6 cellular contexts compared by ENCODE assay signal in genomic region chr9:80059191-80059590, GRCh38.
"Had no signal": no experiment of that assay in that cellular context is flagged by ENCODE, and none has a peak within 500 bp of the region (broad histone marks: within the 10 kb centered on the region; RNA-seq: fewer than 3 reads in every experiment).

No MANE protein-coding gene starts in this region.

- DNase-seq: GM23248, GOT3, H9, HCEC 1CT, KG1 had no signal

- H3K27me3 Mint-ChIP-seq: IgD-negative memory B cell had no signal

- H3K27ac Mint-ChIP-seq: H9 had no signal

- H2AFZ ChIP-seq: GM23248 had no signal

- H3K4me3 Mint-ChIP-seq: H9, IgD-negative memory B cell had no signal

- H3K27ac ChIP-seq: GM23248 had no signal

- H3K4me3 ChIP-seq: GM23248 had no signal

- H3K9ac ChIP-seq: GM23248 had no signal
